24 cellular contexts compared by ENCODE assay signal in the genomic region with DNA sequence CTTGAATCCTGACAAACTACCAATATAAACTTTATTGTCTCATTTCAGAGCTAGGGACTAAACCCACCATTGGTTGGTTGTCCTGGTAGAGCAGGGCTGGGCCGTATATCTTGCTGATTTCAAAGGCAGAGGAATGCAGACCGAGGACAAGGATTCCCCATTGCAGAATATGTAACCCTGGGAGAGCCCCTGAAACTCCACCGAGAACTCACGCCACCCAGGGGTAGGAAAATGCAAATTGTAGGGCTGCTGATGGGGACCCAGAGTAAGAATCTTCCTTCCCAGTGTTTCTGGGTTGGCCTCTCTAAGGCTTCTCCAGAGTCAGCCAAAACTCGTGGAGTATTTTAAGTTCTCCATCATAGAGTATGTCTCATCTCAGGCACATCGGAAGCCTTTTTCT.
"Had no signal": no experiment of that assay in that cellular context is flagged by ENCODE, and none has a peak within 500 bp of the region (broad histone marks: within the 10 kb centered on the region; RNA-seq: fewer than 3 reads in every experiment).

No MANE protein-coding gene starts in this region.

- H3K4me3 ChIP-seq: dorsolateral prefrontal cortex, gastrocnemius medialis, heart right ventricle, lung, right atrium auricular region, sigmoid colon, skin epidermis, thoracic aorta, transverse colon had no signal

- H3K27ac ChIP-seq: dorsolateral prefrontal cortex, gastrocnemius medialis, heart right ventricle, neutrophil, right atrium auricular region, sigmoid colon, skin epidermis, thoracic aorta, transverse colon had no signal

- DNase-seq: cortex of kidney; dorsolateral prefrontal cortex; effector CD8-positive, alpha-beta T cell; gastrocnemius medialis; heart right ventricle; hypothalamus; left colon; left ventricle myocardium superior; mesenchymal stem cell; naive B cell; posterior cingulate gyrus; sigmoid colon; stimulated activated CD4-positive, alpha-beta T cell treated with anti-CD3 and anti-CD28 coated beads, Interleukin-2, amount 100 ng/mL, for 24 hours; stimulated activated CD4-positive, alpha-beta T cell treated with anti-CD3 and anti-CD28 coated beads, Interleukin-4, amount 100 ng/mL, for 4 hours; stimulated activated naive B cell treated with anti-CD40 and anti-IgM and Interleukin-4, amounts not matched to agents 10 μg/mL and 1 μg/mL and 100 μg/mL, for 72 hours; stimulated activated naive CD8-positive, alpha-beta T cell treated with anti-CD3 and anti-CD28 coated beads, Interleukin-15, amount 100 ng/mL, for 72 hours; transverse colon had no signal

- H3K4me1 ChIP-seq: gastrocnemius medialis, heart right ventricle, right atrium auricular region, sigmoid colon, transverse colon had no signal

- H3K9me3 ChIP-seq: gastrocnemius medialis, heart right ventricle, neutrophil, right atrium auricular region, sigmoid colon, thoracic aorta, transverse colon had no signal

- H3K36me3 ChIP-seq: gastrocnemius medialis, heart right ventricle, neutrophil, right atrium auricular region, sigmoid colon, thoracic aorta, transverse colon had no signal

- ATAC-seq: esophagus mucosa; gastrocnemius medialis; heart right ventricle; left colon; left ventricle myocardium superior; stimulated activated naive B cell treated with anti-CD40 and anti-IgM and Interleukin-4, amounts not matched to agents 10 μg/mL and 1 μg/mL and 100 μg/mL, for 72 hours; stimulated activated naive CD8-positive, alpha-beta T cell treated with anti-CD3 and anti-CD28 coated beads, Interleukin-15, amount 100 ng/mL, for 72 hours had no signal

- FAIRE-seq: endometrium had no signal

- H3K27me3 ChIP-seq: right atrium auricular region had no signal
